10 cellular contexts compared by ENCODE assay signal in the genomic region with DNA sequence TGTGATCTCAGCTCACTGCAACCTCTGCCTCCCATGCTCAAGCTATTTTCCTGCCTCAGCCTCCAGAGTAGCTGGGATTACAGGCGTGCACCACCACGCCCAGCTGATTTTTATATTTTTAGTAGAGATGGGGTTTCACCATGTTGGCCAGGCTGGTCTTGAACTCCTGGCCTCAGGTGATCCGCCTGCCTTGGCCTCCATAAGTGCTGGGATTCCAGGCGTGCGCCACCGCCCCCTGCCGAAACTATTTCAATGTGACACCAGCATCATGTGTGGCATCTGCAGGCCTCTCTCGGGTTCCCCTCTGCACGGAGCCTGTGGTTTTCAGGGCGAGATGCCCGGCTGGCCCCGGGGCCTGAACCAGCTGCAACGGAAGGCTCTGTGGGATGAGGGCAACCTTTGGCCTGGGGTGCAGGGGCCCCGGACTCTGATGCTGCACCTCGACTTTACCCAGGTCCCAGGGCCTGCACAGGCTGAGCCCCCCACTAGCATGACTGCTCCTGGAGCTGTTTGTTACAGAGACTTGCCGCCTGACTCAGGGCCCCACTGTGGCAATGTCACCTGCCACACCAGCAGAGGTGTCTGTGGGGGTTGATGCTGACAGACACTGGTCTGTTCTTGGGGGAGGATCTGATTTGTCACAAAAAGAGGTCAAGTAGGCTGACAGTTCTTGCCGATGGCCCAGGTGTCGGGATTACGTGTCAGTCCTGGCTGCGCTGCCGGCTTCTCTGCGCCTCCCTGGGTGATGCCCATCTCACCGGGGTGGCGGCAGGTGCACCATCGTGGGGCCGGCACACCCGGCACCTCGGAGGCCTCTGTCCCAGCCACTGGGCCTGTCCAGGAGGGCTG. TPM values are rescaled to one million over a fixed set of nuclear protein-coding genes. Genes with fewer than 3 reads are reported as not detected.
A peak's percentile ranks its signal among the peaks of the same experiment; 100 is the strongest.
DNase-seq lines count a peak whose midpoint lies in the region; ATAC-seq, FAIRE-seq and TF ChIP-seq lines count a peak whose summit lies in the region.
"Had no signal": no experiment of that assay in that cellular context is flagged by ENCODE, and none has a peak within 500 bp of the region (broad histone marks: within the 10 kb centered on the region; RNA-seq: fewer than 3 reads in every experiment).

No MANE protein-coding gene starts in this region.

- TF ChIP-seq CTCF in Panc1 (IDR thresholded peaks at IDR 0.05) = peak; percentile 49; the same call in 1 of the 2 replicates
- TF ChIP-seq CTCF in K562 (IDR thresholded peaks at IDR 0.05 in 2 of 3, conservative IDR thresholded peaks at IDR 0.05 in 1 of 3; ENCODE audit: insufficient read depth in 2 of 3, low read depth in 1 of 3, low read length in 3 of 3) = peak; percentile 49 to 64 (median 57); a peak in 4 of 6 replicates
- TF ChIP-seq CTCF in uterus (IDR thresholded peaks at IDR 0.05) = no peak
- TF ChIP-seq CTCF in testis (IDR thresholded peaks at IDR 0.05) = no peak

- no peak overlapping the region for H3K4me2 ChIP-seq in K562 (ENCODE audit: insufficient read depth, low read length)

- in situ Hi-C loops in Panc1 (cut with HindIII; ENCODE audit: low pct_unique_long_range_greater_than_20kb, low sequenced_read_pairs) (no loop called here), K562 (cut with MboI) (loop anchor here (5.0 kb wide), 2 partner anchors 207 to 432 kb away; no protein-coding TSS in a partner anchor)

- TF ChIP-seq POLR2A in K562 (conservative IDR thresholded peaks at IDR 0.05) (no peak), uterus (IDR thresholded peaks at IDR 0.05) (no peak), testis (IDR thresholded peaks at IDR 0.05) (no peak)

- peak; percentile 56 to 81 for TF ChIP-seq RAD21 in K562 (CRISPR knock-in tag; conservative IDR thresholded peaks at IDR 0.05 in 1 of 2, IDR thresholded peaks at IDR 0.05 in 1 of 2)

- no peak overlapping the region for H3K4me3 ChIP-seq in Panc1 (ENCODE audit: low read depth in 2 of 2, low read length in 2 of 2)
- no peak overlapping the region for H3K4me3 ChIP-seq in K562
- H3K4me3 ChIP-seq in uterus = no peak overlapping the region
- no peak overlapping the region for H3K4me3 ChIP-seq in testis

- POLR2A ChIA-PET in Panc1 (lab: Charles Lee) (no interaction called here), K562 (lab: Yijun Ruan, JAX) (interaction anchor here (0.6 to 1.6 kb wide), 4 partner anchors 65 to 254 kb away, joined by 3 to 4 read pairs (median 4); a partner anchor contains a TSS)

- ATAC-seq in left cardiac atrium (no peak), Panc1 (peak; percentile 50), K562 (peak; percentile 72), HG03520 (IDR thresholded peaks at IDR 0.05; ENCODE audit: unreplicated experiment) (no peak)

- BruUV-seq in Panc1 (replicated peaks; lab: Mats Ljungman, UMichigan) = no TSS peak
- no TSS peak for BruUV-seq in K562 (replicated peaks; lab: Mats Ljungman, UMichigan)

- H4K20me1 ChIP-seq in K562 (replicated peaks; ENCODE audit: control insufficient read depth, insufficient read depth, low read length) = no peaks in the 10 kb centered on the region

- peaks cover 28% of the 10 kb centered on the region for H3K4me1 ChIP-seq in Panc1 (ENCODE audit: control insufficient read depth, insufficient read depth, low read length)
- peaks cover 24 to 65% of the 10 kb centered on the region in 2 experiments for H3K4me1 ChIP-seq in K562 (replicated peaks in 1 of 2; ENCODE audit: control insufficient read depth in 2 of 2, insufficient read depth in 2 of 2, low read length in 2 of 2)
- H3K4me1 ChIP-seq in uterus = no peaks in the 10 kb centered on the region
- peaks cover 8% of the 10 kb centered on the region for H3K4me1 ChIP-seq in testis

- no peak for TF ChIP-seq EP300 in K562 (IDR thresholded peaks at IDR 0.05; ENCODE audit: low read length)

- H3K36me3 ChIP-seq in Panc1 (ENCODE audit: control insufficient read depth, insufficient read depth, low read length) (no peaks in the 10 kb centered on the region), K562 (ENCODE audit: control insufficient read depth, insufficient read depth, low read length) (no peaks in the 10 kb centered on the region), uterus (no peaks in the 10 kb centered on the region), testis (ENCODE audit: low read depth, missing control alignments) (no peaks in the 10 kb centered on the region)

- no peaks in the 10 kb centered on the region for H3K79me2 ChIP-seq in K562 (ENCODE audit: control insufficient read depth, insufficient read depth, low read length)

- no peak for FAIRE-seq in K562 (lab: Jason Lieb, UNC)

- peak; percentile 24 for DNase-seq in left cardiac atrium
- DNase-seq in cardiac septum (ENCODE audit: low spot score) = no peak
- no peak for DNase-seq in Panc1 (ENCODE audit: low read depth, low spot score)
- DNase-seq in K562 (ENCODE audit: extremely low read depth in 1 of 4, low spot score in 3 of 4) = peak in 2 of 4 experiments; percentile 46 to 78
- DNase-seq in uterus = no peak
- DNase-seq in testis = no peak
- DNase-seq in NCI-H345 (lab: John Stamatoyannopoulos, UW) = no peak
- DNase-seq: Caco-2, nephron progenitor cell had no signal

- H3K27me3 ChIP-seq in Panc1 (ENCODE audit: control insufficient read depth, insufficient read depth, low read length) = no peaks in the 10 kb centered on the region
- H3K27me3 ChIP-seq in K562 (ENCODE audit: control insufficient read depth in 2 of 2, insufficient read depth in 2 of 2, low read length in 2 of 2) = no peaks in the 10 kb centered on the region
- H3K27me3 ChIP-seq in uterus = no peaks in the 10 kb centered on the region
- H3K27me3 ChIP-seq in testis = no peaks in the 10 kb centered on the region

- H3K9me1 ChIP-seq in K562 (ENCODE audit: control insufficient read depth, insufficient read depth, low read length) = no peaks in the 10 kb centered on the region

- no peak overlapping the region for H3K9ac ChIP-seq in K562 (ENCODE audit: insufficient read depth in 1 of 2, low read depth in 2 of 2, low read length in 2 of 2)

- CTCF ChIA-PET in Panc1 (lab: Charles Lee) (interaction anchor here (0.8 to 1.2 kb wide), 3 partner anchors 13 to 50 kb away, joined by 3 to 4 read pairs (median 4); no protein-coding TSS in a partner anchor), K562 (lab: Yijun Ruan, JAX; ENCODE audit: low intra/inter-chr PET ratio) (interaction anchor here (0.5 to 2.1 kb wide), 4 partner anchors 38 to 145 kb away, joined by 3 to 4 read pairs (median 4); no protein-coding TSS in a partner anchor)

- intact Hi-C loops in left cardiac atrium (cut with DNase I) (loop anchor here (5.0 to 10.0 kb wide), 3 partner anchors 204 to 424 kb away; no protein-coding TSS in a partner anchor), cardiac septum (cut with DNase I) (loop anchor here (1.0 to 5.0 kb wide), 3 partner anchors 64 to 427 kb away; no protein-coding TSS in a partner anchor), Panc1 (cut with micrococcal nuclease; ENCODE audit: unreplicated experiment) (loop anchor here (1.0 kb wide), 1 partner anchor 63 kb away; no protein-coding TSS in a partner anchor), K562 (cut with micrococcal nuclease) (loop anchor here (1.0 to 10.0 kb wide), 4 partner anchors 64 to 417 kb away; no protein-coding TSS in a partner anchor), uterus (cut with DNase I; ENCODE audit: low total_unique reads) (loop anchor here (10.0 kb wide), 1 partner anchor 424 kb away; no protein-coding TSS in a partner anchor), testis (cut with DNase I; ENCODE audit: low total_unique reads) (loop anchor here (10.0 kb wide), 1 partner anchor 64 kb away; a partner anchor contains a TSS)

- H3K27ac ChIP-seq in Panc1 (ENCODE audit: low read length) = no peak overlapping the region
- no peak overlapping the region for H3K27ac ChIP-seq in K562 (ENCODE audit: extremely low read depth, low read depth, low read length)
- H3K27ac ChIP-seq in uterus = peak overlapping the region; percentile 51 to 63
- no peak overlapping the region for H3K27ac ChIP-seq in testis

- H2AFZ ChIP-seq in K562 (ENCODE audit: low read depth, low read length) = no peak overlapping the region

- 56% methylated on average over 19 of the region's 28 CpGs for WGBS in K562 (ENCODE audit: insufficient coverage, low coverage, missing lambda C conversion rate)
- 93 to 95% methylated on average over 10 to 28 of the region's 28 CpGs for WGBS in testis, 2 donors

- H3K9me3 ChIP-seq in Panc1 (ENCODE audit: control insufficient read depth, insufficient read depth, low read depth, low read length) (no peaks in the 10 kb centered on the region), K562 (replicated peaks; ENCODE audit: control insufficient read depth, insufficient read depth, low read depth, low read length) (no peaks in the 10 kb centered on the region), uterus (no peaks in the 10 kb centered on the region), testis (no peaks in the 10 kb centered on the region)
- H3K9me3 ChIP-seq: Caco-2 had no signal

RNA-seq across cellular contexts. Expression of a gene that starts 8.6 kb away (rescaled TPM):
- not detected for total RNA-seq in left cardiac atrium
- total RNA-seq in cardiac septum = not detected
- 0.21 TPM for total RNA-seq in Panc1 (2021; ENCODE audit: unreplicated experiment)
- not detected for polyA plus RNA-seq in Panc1 (2012; ENCODE audit: insufficient read length)
- total RNA-seq in K562 (2011; cell fraction: chromatin; rRNA removed; ENCODE audit: low replicate concordance) = 1.0 and 1.2 TPM in 2 replicates
- 1.2 TPM in 2 replicates for total RNA-seq in K562 (2011; cell fraction: nucleolus; rRNA removed)
- total RNA-seq in K562 (2011; cell fraction: nucleoplasm; rRNA removed) = 1.0 and 1.8 TPM in 2 replicates
- 1.6 and 2.4 TPM in 2 replicates for total RNA-seq in K562 (2014; rRNA removed)
- 0.93 and 1.4 TPM in 2 replicates for total RNA-seq in K562 (2014; rRNA removed; fragmentation: Illumina TruSeq; extraction: Trizol)
- total RNA-seq in K562 (2015; rRNA removed; fragmentation: Illumina TruSeq; extraction: Trizol) = 1.6 and 2.0 TPM in 2 replicates
- total RNA-seq in K562 (2021) = 1.4 and 2.1 TPM in 2 replicates
- polyA plus RNA-seq in K562 (2011; rRNA removed) = 3.6 and 4.9 TPM in 2 replicates
- polyA plus RNA-seq in K562 (2011; cell fraction: cytosol; rRNA removed) = 4.1 and 5.7 TPM in 2 replicates
- 1.2 and 1.9 TPM in 2 replicates for polyA plus RNA-seq in K562 (2011; cell fraction: nucleus; rRNA removed)
- polyA plus RNA-seq in K562 (2012) = 2.0 and 5.3 TPM in 2 replicates
- 1.9 and 2.3 TPM in 2 replicates for polyA plus RNA-seq in K562 (2014; fragmentation: Illumina TruSeq; extraction: Trizol)
- under 1 TPM; 0.10 to 0.57 TPM for polyA plus RNA-seq in K562 (2014; fragmentation: Nextera tagmentation; extraction: Ambion mirVana)
- 1.9 and 2.2 TPM in 2 replicates for polyA plus RNA-seq in K562 (2014; rRNA removed)
- 2.4 and 2.7 TPM in 2 replicates for polyA minus RNA-seq in K562 (2011; rRNA and poly(A)+ RNA removed)
- polyA minus RNA-seq in K562 (2011; cell fraction: cytosol; rRNA and poly(A)+ RNA removed) = 0.91 and 1.5 TPM in 2 replicates
- polyA minus RNA-seq in K562 (2011; cell fraction: nucleus; rRNA and poly(A)+ RNA removed) = 0.13 and 0.56 TPM in 2 replicates
- total RNA-seq in uterus = not detected
- 10 to 100 TPM; 21.9 to 37.8 TPM for total RNA-seq in testis
- 31.2 TPM for polyA plus RNA-seq in testis (ENCODE audit: insufficient read depth, low read depth, low replicate concordance)

RNA-seq across cellular contexts. Expression of a gene that starts 16.8 kb away (rescaled TPM):
- total RNA-seq in left cardiac atrium = 10 to 100 TPM in 1 of 2 donors, 1 to 10 TPM in 1; 6.6 to 12.6 TPM
- 2.0 TPM for total RNA-seq in cardiac septum
- total RNA-seq in Panc1 (2021; ENCODE audit: unreplicated experiment) = 5.4 TPM
- 7.3 TPM for polyA plus RNA-seq in Panc1 (2012; ENCODE audit: insufficient read length)
- total RNA-seq in K562 (2011; cell fraction: chromatin; rRNA removed; ENCODE audit: low replicate concordance) = 0.86 TPM in 1 of 2 replicates, not detected in the other
- total RNA-seq in K562 (2011; cell fraction: nucleolus; rRNA removed) = 0.53 and 0.83 TPM in 2 replicates
- 0.99 TPM in 1 of 2 replicates, not detected in the other for total RNA-seq in K562 (2011; cell fraction: nucleoplasm; rRNA removed)
- total RNA-seq in K562 (2014; rRNA removed) = 0.18 TPM in 1 of 2 replicates, not detected in the other
- not detected in 2 replicates for total RNA-seq in K562 (2014; rRNA removed; fragmentation: Illumina TruSeq; extraction: Trizol)
- total RNA-seq in K562 (2015; rRNA removed; fragmentation: Illumina TruSeq; extraction: Trizol) = not detected in 2 replicates
- 0.11 TPM in 1 of 2 replicates, not detected in the other for total RNA-seq in K562 (2021)
- polyA plus RNA-seq in K562 (2011; rRNA removed) = 0.19 and 0.46 TPM in 2 replicates
- 0.35 and 1.1 TPM in 2 replicates for polyA plus RNA-seq in K562 (2011; cell fraction: cytosol; rRNA removed)
- polyA plus RNA-seq in K562 (2011; cell fraction: nucleus; rRNA removed) = 0.31 and 0.47 TPM in 2 replicates
- 0.36 and 0.57 TPM in 2 replicates for polyA plus RNA-seq in K562 (2012)
- 0.15 TPM in 1 of 2 replicates, not detected in the other for polyA plus RNA-seq in K562 (2014; fragmentation: Illumina TruSeq; extraction: Trizol)
- polyA plus RNA-seq in K562 (2014; fragmentation: Nextera tagmentation; extraction: Ambion mirVana) = not detected
- not detected in 2 replicates for polyA plus RNA-seq in K562 (2014; rRNA removed)
- 0.18 and 0.33 TPM in 2 replicates for polyA minus RNA-seq in K562 (2011; rRNA and poly(A)+ RNA removed)
- polyA minus RNA-seq in K562 (2011; cell fraction: cytosol; rRNA and poly(A)+ RNA removed) = not detected in 2 replicates
- polyA minus RNA-seq in K562 (2011; cell fraction: nucleus; rRNA and poly(A)+ RNA removed) = 0.94 TPM in 1 of 2 replicates, not detected in the other
- total RNA-seq in uterus = 10 to 100 TPM in 2 of 4 donors, 1 to 10 TPM in 2; 3.5 to 29.4 (median 9.0) TPM
- 1 to 10 TPM in 1 of 2 donors, under 1 TPM in 1; 0.55 to 5.9 TPM for total RNA-seq in testis
- polyA plus RNA-seq in testis (ENCODE audit: insufficient read depth, low read depth, low replicate concordance) = 9.3 TPM

RNA-seq across cellular contexts. Expression of a gene that starts 21.2 kb away (rescaled TPM):
- total RNA-seq in left cardiac atrium (1 to 10 TPM in 1 of 2 donors, under 1 TPM in 1; 0.32 to 1.4 TPM), cardiac septum (0.51 TPM), Panc1 (2021; ENCODE audit: unreplicated experiment) (0.39 TPM), K562 (2014; rRNA removed) (not detected in 2 replicates), K562 (2014; rRNA removed; fragmentation: Illumina TruSeq; extraction: Trizol) (not detected in 2 replicates), K562 (2015; rRNA removed; fragmentation: Illumina TruSeq; extraction: Trizol) (not detected in 2 replicates), K562 (2021) (0.22 TPM in 1 of 2 replicates, not detected in the other), uterus (not detected), testis (10 to 100 TPM in 1 of 2 donors, 1 to 10 TPM in 1; 3.8 to 28.1 TPM)
- 0.16 TPM for polyA plus RNA-seq in Panc1 (2012; ENCODE audit: insufficient read length)
- total RNA-seq in K562 (2011; cell fraction: chromatin; rRNA removed; ENCODE audit: low replicate concordance) = not detected in 2 replicates
- not detected in 2 replicates for total RNA-seq in K562 (2011; cell fraction: nucleolus; rRNA removed)
- not detected in 2 replicates for total RNA-seq in K562 (2011; cell fraction: nucleoplasm; rRNA removed)
- polyA plus RNA-seq in K562 (2011; rRNA removed) (not detected in 2 replicates), K562 (2014; fragmentation: Illumina TruSeq; extraction: Trizol) (not detected in 2 replicates), K562 (2014; fragmentation: Nextera tagmentation; extraction: Ambion mirVana) (not detected), K562 (2014; rRNA removed) (not detected in 2 replicates), testis (ENCODE audit: insufficient read depth, low read depth, low replicate concordance) (0.32 TPM)
- polyA plus RNA-seq in K562 (2011; cell fraction: cytosol; rRNA removed) = not detected in 2 replicates
- polyA plus RNA-seq in K562 (2011; cell fraction: nucleus; rRNA removed) = 0.27 TPM in 1 of 2 replicates, not detected in the other
- not detected in 2 replicates for polyA plus RNA-seq in K562 (2012)
- not detected in 2 replicates for polyA minus RNA-seq in K562 (2011; rRNA and poly(A)+ RNA removed)
- polyA minus RNA-seq in K562 (2011; cell fraction: cytosol; rRNA and poly(A)+ RNA removed) = not detected in 2 replicates
- not detected in 2 replicates for polyA minus RNA-seq in K562 (2011; cell fraction: nucleus; rRNA and poly(A)+ RNA removed)

RNA-seq across cellular contexts. Expression of a gene that starts 33.0 kb away (rescaled TPM):
- 1 to 10 TPM in 1 of 2 donors, under 1 TPM in 1; 0.60 to 1.8 TPM for total RNA-seq in left cardiac atrium
- total RNA-seq in cardiac septum = 0.62 TPM
- 0.77 TPM for total RNA-seq in Panc1 (2021; ENCODE audit: unreplicated experiment)
- polyA plus RNA-seq in Panc1 (2012; ENCODE audit: insufficient read length) = 0.27 TPM
- total RNA-seq in K562 (2011; cell fraction: chromatin; rRNA removed; ENCODE audit: low replicate concordance) = 0.44 TPM in 1 of 2 replicates, not detected in the other
- 0.66 and 0.83 TPM in 2 replicates for total RNA-seq in K562 (2011; cell fraction: nucleolus; rRNA removed)
- 0.69 TPM in 1 of 2 replicates, not detected in the other for total RNA-seq in K562 (2011; cell fraction: nucleoplasm; rRNA removed)
- total RNA-seq in K562 (2014; rRNA removed) = not detected in 2 replicates
- total RNA-seq in K562 (2014; rRNA removed; fragmentation: Illumina TruSeq; extraction: Trizol) = not detected in 2 replicates
- total RNA-seq in K562 (2015; rRNA removed; fragmentation: Illumina TruSeq; extraction: Trizol) = not detected in 2 replicates
- total RNA-seq in K562 (2021) = 0.18 and 0.35 TPM in 2 replicates
- polyA plus RNA-seq in K562 (2011; rRNA removed) = 0.21 and 0.85 TPM in 2 replicates
- 0.34 and 1.3 TPM in 2 replicates for polyA plus RNA-seq in K562 (2011; cell fraction: cytosol; rRNA removed)
- 0.88 and 1.2 TPM in 2 replicates for polyA plus RNA-seq in K562 (2011; cell fraction: nucleus; rRNA removed)
- 0.16 and 0.19 TPM in 2 replicates for polyA plus RNA-seq in K562 (2012)
- not detected in 2 replicates for polyA plus RNA-seq in K562 (2014; fragmentation: Illumina TruSeq; extraction: Trizol)
- not detected for polyA plus RNA-seq in K562 (2014; fragmentation: Nextera tagmentation; extraction: Ambion mirVana)
- polyA plus RNA-seq in K562 (2014; rRNA removed) = not detected in 2 replicates
- polyA minus RNA-seq in K562 (2011; rRNA and poly(A)+ RNA removed) = not detected in 2 replicates
- polyA minus RNA-seq in K562 (2011; cell fraction: cytosol; rRNA and poly(A)+ RNA removed) = 1.0 TPM in 1 of 2 replicates, not detected in the other
- 0.27 TPM in 1 of 2 replicates, not detected in the other for polyA minus RNA-seq in K562 (2011; cell fraction: nucleus; rRNA and poly(A)+ RNA removed)
- total RNA-seq in uterus = 1 to 10 TPM in 2 of 4 donors, not detected in 2; 2.1 to 4.1 TPM
- total RNA-seq in testis = 1 to 10 TPM in 1 of 2 donors, under 1 TPM in 1; 0.55 to 2.3 TPM
- polyA plus RNA-seq in testis (ENCODE audit: insufficient read depth, low read depth, low replicate concordance) = 3.0 TPM

Comparison
In these comparisons a context has a peak if more than half of its experiments do, and no peak if none do; other contexts are left out.
1. ATAC-seq: peak in Panc1 (single experiment) and K562 (single experiment); none in left cardiac atrium (0 of 2) and HG03520 (single experiment).
2. H3K27ac ChIP-seq: peak in uterus (2 of 2); none in Panc1 (single experiment), K562 (single experiment) and testis (0 of 2).
3. CTCF ChIP-seq: peak in Panc1 (single experiment) and K562 (3 of 3); none in uterus (0 of 4) and testis (0 of 3).
4. RNA of a gene that starts 8.6 kb away (total RNA-seq): 21.9 to 37.8 TPM in testis; 0.93 to 2.4 TPM in K562, 0.21 TPM in Panc1 (single experiment), not detected in left cardiac atrium, not detected in cardiac septum (single experiment) and not detected in uterus; every median in the first group is over 4 times any median in the second.